Comparison of ENCODE assay signal across 9 cellular contexts in genomic region chr12:9049520-9050133, GRCh38.
DNase-seq lines count a peak whose midpoint lies in the region; ATAC-seq, FAIRE-seq and TF ChIP-seq lines count a peak whose summit lies in the region.
"Had no signal": no experiment of that assay in that cellular context is flagged by ENCODE, and none has a peak within 500 bp of the region (broad histone marks: within the 10 kb centered on the region; RNA-seq: fewer than 3 reads in every experiment).

No MANE protein-coding gene starts in this region.

- no peak overlapping the region for H3K27ac Mint-ChIP-seq in memory B cell
- H3K27ac Mint-ChIP-seq: IgD-negative memory B cell had no signal

- peaks cover 5% of the 10 kb centered on the region for H3K9me3 Mint-ChIP-seq in memory B cell

- peaks cover 4% of the 10 kb centered on the region for H3K27me3 Mint-ChIP-seq in memory B cell

- no peak for DNase-seq in AG09319 (ENCODE audit: extremely low read depth, low read depth)
- no peak for DNase-seq in GM10266 (ENCODE audit: extremely low spot score)
- peak; percentile 33 for DNase-seq in NOMO-1 treated with dmso at 0.1 percent for 144 hours (lab: John Stamatoyannopoulos, UW; ENCODE audit: unreplicated experiment)
- DNase-seq in memory B cell (ENCODE audit: low spot score in 2 of 2) = peak in 1 of 2 donors; percentile 14
- DNase-seq in HuH-7 (ENCODE audit: low spot score) = no peak
- DNase-seq in OCI-M2 (lab: John Stamatoyannopoulos, UW; ENCODE audit: unreplicated experiment) = no peak

- FAIRE-seq in colon (lab: Jason Lieb, UNC) = peak; percentile 43

- no peaks in the 10 kb centered on the region for H3K36me3 Mint-ChIP-seq in memory B cell
- H3K36me3 Mint-ChIP-seq: IgD-negative memory B cell had no signal

- no peaks in the 10 kb centered on the region for H3K4me1 Mint-ChIP-seq in memory B cell

- TF ChIP-seq CTCF in AG09319 (IDR thresholded peaks at IDR 0.05; ENCODE audit: low read depth, low read length) (peak; percentile 47), GM10266 (IDR thresholded peaks at IDR 0.05; ENCODE audit: control insufficient read depth, insufficient read depth, low read depth, missing control alignments) (peak; percentile 52)

- H3K4me3 Mint-ChIP-seq in memory B cell = no peak overlapping the region
- H3K4me3 Mint-ChIP-seq: IgD-negative memory B cell had no signal

- ATAC-seq in memory B cell (ENCODE audit: low read depth) = peak; percentile 66
- no peak for ATAC-seq in GM18502 (IDR thresholded peaks at IDR 0.05; ENCODE audit: poor library complexity, unreplicated experiment)
